2 cellular contexts compared by ENCODE assay signal in genomic region chr1:115815694-115816093, GRCh38.
TF ChIP-seq lines count a peak whose summit lies in the region.

No MANE protein-coding gene starts in this region.

TF ChIP-seq in GM23338, 12 proteins besides CTCF, POLR2A, EP300 and RAD21:
- TF ChIP-seq ZNF114 (CRISPR knock-in tag; IDR thresholded peaks at IDR 0.05) (no peak), JUNB (IDR thresholded peaks at IDR 0.05; ENCODE audit: unreplicated experiment) (no peak), NANOG (IDR thresholded peaks at IDR 0.05; ENCODE audit: borderline replicate concordance) (no peak), REST (IDR thresholded peaks at IDR 0.05; ENCODE audit: unreplicated experiment) (no peak), EZH2phosphoT487 (IDR thresholded peaks at IDR 0.05; ENCODE audit: unreplicated experiment) (no peak), ETS1 (IDR thresholded peaks at IDR 0.05) (no peak), ZNF331 (CRISPR knock-in tag; IDR thresholded peaks at IDR 0.05; ENCODE audit: low read depth) (no peak), EZH2 (IDR thresholded peaks at IDR 0.05; ENCODE audit: low read depth, unreplicated experiment) (no peak), STAT1 (IDR thresholded peaks at IDR 0.05; ENCODE audit: unreplicated experiment) (no peak), ZNF462 (CRISPR knock-in tag; IDR thresholded peaks at IDR 0.05) (no peak), CREB1 (CRISPR knock-in tag; IDR thresholded peaks at IDR 0.05; ENCODE audit: low read depth) (no peak), POLR2AphosphoS5 (IDR thresholded peaks at IDR 0.05; ENCODE audit: low read depth) (no peak)

TF ChIP-seq in HepG2, 621 proteins besides CTCF, POLR2A, EP300 and RAD21:
- TF ChIP-seq SP1 (IDR thresholded peaks at IDR 0.05) (no peak), SP1 (CRISPR knock-in tag; IDR thresholded peaks at IDR 0.05) (no peak), FOXK1 (CRISPR knock-in tag; IDR thresholded peaks at IDR 0.05; ENCODE audit: borderline replicate concordance, low read depth) (no peak), DZIP1 (CRISPR knock-in tag; IDR thresholded peaks at IDR 0.05) (no peak), IKZF1 (IDR thresholded peaks at IDR 0.05) (no peak), NRL (CRISPR knock-in tag; IDR thresholded peaks at IDR 0.05; ENCODE audit: borderline replicate concordance) (no peak), ISL2 (CRISPR knock-in tag; IDR thresholded peaks at IDR 0.05) (no peak), STAG1 (CRISPR knock-in tag; IDR thresholded peaks at IDR 0.05) (no peak), SMARCE1 (IDR thresholded peaks at IDR 0.05; ENCODE audit: borderline replicate concordance) (no peak)
TF ChIP-seq in HepG2: peak in this region for 0.
